15 cellular contexts compared by ENCODE assay signal in the genomic region with DNA sequence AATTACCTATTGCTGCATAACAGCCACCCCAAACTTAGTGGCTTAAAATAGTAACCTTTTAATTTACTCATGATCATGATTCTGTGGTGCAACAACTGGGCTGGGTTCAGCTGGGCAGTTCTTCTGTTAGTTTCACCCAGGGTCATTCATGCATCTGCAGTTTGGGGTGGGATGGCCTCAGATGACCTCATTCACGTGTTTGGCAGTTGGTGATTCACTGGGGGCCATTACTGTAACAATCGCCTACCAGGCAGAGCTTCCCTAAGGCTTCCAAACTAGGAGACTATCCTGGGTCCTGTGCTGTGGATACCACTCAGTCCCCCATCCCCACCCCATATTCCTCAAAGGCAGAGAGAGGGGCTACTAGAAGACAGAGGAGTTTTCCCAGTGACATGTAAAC. TPM values are rescaled to one million over a fixed set of nuclear protein-coding genes. Genes with fewer than 3 reads are reported as not detected.
"Had no signal": no experiment of that assay in that cellular context is flagged by ENCODE, and none has a peak within 500 bp of the region (broad histone marks: within the 10 kb centered on the region; RNA-seq: fewer than 3 reads in every experiment).

No MANE protein-coding gene starts in this region.

RNA-seq across cellular contexts. Expression of a gene that starts 6.1 kb away (rescaled TPM):
- total RNA-seq: activated B cell treated with CpG ODN at 0.5 μM for 24 hours; activated CD4-positive, alpha-beta memory T cell treated with anti-CD3 and anti-CD28 coated beads for 36 hours; activated naive CD4-positive, alpha-beta T cell treated with anti-CD3 and anti-CD28 coated beads for 36 hours; activated naive CD4-positive, alpha-beta T cell treated with anti-CD3 and anti-CD28 coated beads, Interleukin-2, amount 50 U/mL, for 72 hours; activated T-cell treated with anti-CD3 and anti-CD28 coated beads, Interleukin-2, amount 50 U/mL, for 4 hours; activated T-helper 1 cell treated with anti-CD3 and anti-CD28 coated beads, Interleukin-12 subunit alpha, Interleukin-12 subunit beta, Interleukin-2, Interleukin-4 antibody, amounts not matched to agents 30 ng/mL and 10 ng/mL and 1 ng/mL, durations not matched to agents 14 hours and 24 hours and 36 hours; astrocyte; body of pancreas; breast epithelium; cardiac septum; M059J; Right ventricle myocardium superior; SJCRH30; T-helper 1 cell treated with Interleukin-12 subunit alpha and Interleukin-12 subunit beta and Interleukin-4 antibody, amounts not matched to agents 30 ng/mL and 1 ng/mL, for 36 hours; T-helper 2 cell treated with Interferon-gamma antibody and Interleukin-4, amounts not matched to agents 100 ng/mL and 5 ng/mL, for 36 hours had no signal
